8 cellular contexts compared by ENCODE assay signal in the genomic region with DNA sequence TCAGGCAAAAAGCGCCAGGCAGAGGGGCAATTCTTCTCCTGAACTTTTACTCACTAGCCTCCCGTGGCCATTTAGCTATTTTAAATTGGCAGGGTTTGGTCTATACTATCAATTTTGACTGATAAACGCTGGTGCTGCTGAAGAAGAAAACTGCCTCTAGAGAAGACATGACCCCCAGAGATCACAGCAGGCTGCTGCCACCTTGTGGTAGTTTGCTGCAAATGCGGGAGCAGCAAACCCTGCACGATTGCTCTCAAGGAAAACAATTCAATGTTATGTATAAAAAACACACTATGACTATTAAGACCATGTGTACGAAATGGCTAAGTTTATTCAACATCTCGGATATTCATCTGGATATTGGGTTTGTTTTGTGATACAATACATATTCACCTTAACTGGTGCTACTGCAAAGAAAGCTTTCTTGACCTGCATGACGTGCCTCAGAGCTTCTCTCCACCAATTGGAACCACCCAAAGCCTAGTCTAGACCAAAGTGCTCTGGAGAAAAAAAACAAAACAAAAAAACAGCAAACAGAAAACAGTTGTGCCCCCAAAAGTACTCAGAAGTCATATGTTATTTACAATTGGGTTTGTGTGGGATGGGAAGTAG. TPM values are rescaled to one million over a fixed set of nuclear protein-coding genes. Genes with fewer than 3 reads are reported as not detected.
DNase-seq lines count a peak whose midpoint lies in the region; ATAC-seq and TF ChIP-seq lines count a peak whose summit lies in the region.

No MANE protein-coding gene starts in this region.

- peak; percentile 88 for TF ChIP-seq CTCF in colonic mucosa (IDR thresholded peaks at IDR 0.05)

- no peaks in the 10 kb centered on the region for H3K9me3 ChIP-seq in colonic mucosa

- DNase-seq in activated gamma-delta T cell treated with Interleukin-2 at 50 U/mL for 16 hours: peak; percentile 63
- no peak for DNase-seq in activated gamma-delta T cell (lab: John Stamatoyannopoulos, UW)
- DNase-seq in NCI-H2227 (lab: John Stamatoyannopoulos, UW; ENCODE audit: unreplicated experiment): peak; percentile 64
- peak; percentile 57 to 67 for DNase-seq in activated CD4-positive, alpha-beta T cell treated with anti-CD3 and anti-CD28 coated beads for 4 hours
- DNase-seq in colonic mucosa: peak; percentile 56
- DNase-seq in medulla oblongata (ENCODE audit: extremely low spot score): peak; percentile 74
- peak; percentile 40 to 51 for DNase-seq in stimulated activated CD8-positive, alpha-beta memory T cell treated with anti-CD3 and anti-CD28 coated beads, Interleukin-15, amount 100 ng/mL, for 48 hours (ENCODE audit: low read depth in 2 of 2)

- ATAC-seq in HG02763 (IDR thresholded peaks at IDR 0.05; ENCODE audit: unreplicated experiment): peak; percentile 64

- no peak overlapping the region for H3K4me3 ChIP-seq in colonic mucosa

- intact Hi-C loops in colonic mucosa (cut with DNase I): loop anchor here (10.0 kb wide), 1 partner anchor 99 kb away; no protein-coding TSS in a partner anchor

- no peak overlapping the region for H3K27ac ChIP-seq in colonic mucosa

- peaks cover 7% of the 10 kb centered on the region for H3K36me3 ChIP-seq in colonic mucosa

- no peaks in the 10 kb centered on the region for H3K4me1 ChIP-seq in colonic mucosa

- H3K27me3 ChIP-seq in colonic mucosa: no peaks in the 10 kb centered on the region

- H3K9ac ChIP-seq in colonic mucosa (ENCODE audit: low read depth in 2 of 2, low read length in 2 of 2): no peak overlapping the region

RNA-seq across cellular contexts. Expression of a gene that starts 19.5 kb away (rescaled TPM):
- under 1 TPM in 1 of 2 donors, not detected in 1; 0.32 TPM for total RNA-seq in colonic mucosa

RNA-seq across cellular contexts. Expression of a gene that starts 20.7 kb away (rescaled TPM):
- total RNA-seq in colonic mucosa: 100 to 1,000 TPM in 1 of 2 donors, 10 to 100 TPM in 1; 28.9 to 117 TPM
